ENCODE assay signal across 9 cellular contexts in the genomic region with DNA sequence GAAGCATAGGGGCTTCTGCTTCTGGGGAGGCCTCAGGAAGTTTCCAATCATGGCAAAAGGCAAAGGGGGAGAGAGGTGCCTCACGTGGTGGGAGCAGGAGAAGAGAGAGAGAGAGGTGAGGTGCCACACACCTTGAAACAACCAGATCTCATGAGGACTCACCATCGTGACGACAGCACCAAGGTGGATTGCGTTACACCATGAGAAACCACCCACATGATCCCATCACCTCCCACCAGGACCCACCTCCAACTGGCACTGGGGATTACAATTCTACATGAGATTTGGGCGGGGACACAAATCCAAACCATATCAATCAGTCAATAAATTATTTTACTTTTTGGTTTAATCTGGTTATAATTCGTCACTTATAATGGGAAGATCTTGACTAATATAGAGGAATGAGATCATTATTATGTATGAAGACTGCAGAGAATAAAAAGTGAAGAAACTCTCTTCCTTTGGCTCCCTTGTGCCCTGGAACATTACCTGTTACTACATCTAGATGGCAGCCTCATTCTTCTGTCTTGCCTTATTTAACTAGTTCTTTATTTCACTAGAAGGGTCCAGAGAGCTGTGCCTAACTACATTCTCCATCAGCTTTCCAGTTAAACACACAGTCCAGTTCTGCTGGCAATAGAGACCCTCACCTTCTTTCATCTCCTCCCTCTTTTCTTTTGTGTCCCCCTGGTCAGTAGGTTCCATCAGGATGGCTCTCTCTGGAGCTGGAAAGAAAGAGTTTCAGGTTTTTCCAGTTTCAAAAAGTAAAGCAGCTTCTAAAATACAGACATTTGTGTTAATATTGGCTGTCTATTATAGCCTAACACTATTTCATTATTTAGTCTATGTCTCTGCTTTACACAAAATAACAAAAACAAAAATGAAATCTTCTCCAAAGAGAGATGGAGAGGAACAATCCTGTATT. TPM values are rescaled to one million over a fixed set of nuclear protein-coding genes. Genes with fewer than 3 reads are reported as not detected.
DNase-seq lines count a peak whose midpoint lies in the region; ATAC-seq, FAIRE-seq and TF ChIP-seq lines count a peak whose summit lies in the region.
"Had no signal": no experiment of that assay in that cellular context is flagged by ENCODE, and none has a peak within 500 bp of the region (broad histone marks: within the 10 kb centered on the region; RNA-seq: fewer than 3 reads in every experiment).

No MANE protein-coding gene starts in this region.

- DNase-seq in cardiac muscle cell (ENCODE audit: low read depth in 1 of 2, low spot score in 1 of 2) (peak; percentile 42 to 59), Right ventricle myocardium inferior (ENCODE audit: missing footprints) (no peak), NCI-H2029 (lab: John Stamatoyannopoulos, UW) (peak; percentile 7), bronchial epithelial cell (ENCODE audit: low read depth) (peak; percentile 40), neural crest cell (ENCODE audit: low read depth, low spot score) (no peak), inferior parietal cortex (ENCODE audit: extremely low spot score) (no peak)
- no peak for DNase-seq in CD4-positive, alpha-beta memory T cell

- no peaks in the 10 kb centered on the region for H3K9me3 Mint-ChIP-seq in neural crest cell
- peaks cover 0 to under 1% (median 0%) of the 10 kb centered on the region in 8 donors for H3K9me3 Mint-ChIP-seq in CD4-positive, alpha-beta memory T cell

- H3K4me3 ChIP-seq in cardiac muscle cell (no peak overlapping the region), bronchial epithelial cell (ENCODE audit: low read depth, low read length) (no peak overlapping the region)
- no peak overlapping the region for H3K4me3 ChIP-seq in CD4-positive, alpha-beta memory T cell (ENCODE audit: low read length in 2 of 2)

- peaks cover 2% of the 10 kb centered on the region for H3K27me3 Mint-ChIP-seq in neural crest cell (ENCODE audit: low read depth)
- peaks cover 0 to 3% of the 10 kb centered on the region in 2 donors for H3K27me3 Mint-ChIP-seq in CD4-positive, alpha-beta memory T cell

- H3K27ac Mint-ChIP-seq in neural crest cell (ENCODE audit: unreplicated experiment) = no peak overlapping the region
- H3K27ac Mint-ChIP-seq in CD4-positive, alpha-beta memory T cell = no peak overlapping the region

- H3K4me1 Mint-ChIP-seq in neural crest cell = no peaks in the 10 kb centered on the region
- H3K4me1 Mint-ChIP-seq in CD4-positive, alpha-beta memory T cell = no peaks in the 10 kb centered on the region

- CTCF ChIA-PET in CD4-positive, alpha-beta memory T cell (lab: Charles Lee; ENCODE audit: partially characterized antibody) = interaction anchor here (1.1 to 1.9 kb wide), 3 partner anchors 9 to 440 kb away, joined by 4 to 6 read pairs (median 5); no protein-coding TSS in a partner anchor

- H3K36me3 Mint-ChIP-seq in neural crest cell (ENCODE audit: low read depth) = no peaks in the 10 kb centered on the region
- H3K36me3 Mint-ChIP-seq in CD4-positive, alpha-beta memory T cell = no peaks in the 10 kb centered on the region

- intact Hi-C loops in Right ventricle myocardium inferior (cut with DNase I) = loop anchor here (2.0 to 10.0 kb wide), 3 partner anchors 74 to 442 kb away; no protein-coding TSS in a partner anchor
- intact Hi-C loops in CD4-positive, alpha-beta memory T cell (cut with micrococcal nuclease) = loop anchor here (1.0 kb wide), 1 partner anchor 84 kb away; no protein-coding TSS in a partner anchor

- FAIRE-seq in bronchial epithelial cell (lab: Jason Lieb, UNC) = no peak
- FAIRE-seq: G401.6 had no signal

- H3K27me3 ChIP-seq in cardiac muscle cell (no peaks in the 10 kb centered on the region), bronchial epithelial cell (ENCODE audit: control insufficient read depth, insufficient read depth, low read length) (no peaks in the 10 kb centered on the region)
- no peaks in the 10 kb centered on the region for H3K27me3 ChIP-seq in CD4-positive, alpha-beta memory T cell (ENCODE audit: insufficient read depth, low read length)

- no peaks in the 10 kb centered on the region for H3K9me3 ChIP-seq in cardiac muscle cell (ENCODE audit: low read depth)
- no peaks in the 10 kb centered on the region for H3K9me3 ChIP-seq in CD4-positive, alpha-beta memory T cell (ENCODE audit: control insufficient read depth in 1 of 2, low read length in 2 of 2)

- ATAC-seq in Right ventricle myocardium inferior (no peak), HG03135 (IDR thresholded peaks at IDR 0.05; ENCODE audit: unreplicated experiment) (no peak)

- H3K36me3 ChIP-seq in cardiac muscle cell (no peaks in the 10 kb centered on the region), bronchial epithelial cell (ENCODE audit: control insufficient read depth, insufficient read depth, low read length) (no peaks in the 10 kb centered on the region)
- H3K36me3 ChIP-seq in CD4-positive, alpha-beta memory T cell (ENCODE audit: insufficient read depth, low read length) = no peaks in the 10 kb centered on the region

- POLR2A ChIA-PET in CD4-positive, alpha-beta memory T cell (lab: Charles Lee; ENCODE audit: partially characterized antibody) = no interaction called here

- H3K4me1 ChIP-seq in cardiac muscle cell (ENCODE audit: low read depth) = peaks cover 4% of the 10 kb centered on the region
- no peaks in the 10 kb centered on the region for H3K4me1 ChIP-seq in CD4-positive, alpha-beta memory T cell (ENCODE audit: insufficient read depth, low read length)

- H3K4me3 Mint-ChIP-seq in neural crest cell = no peak overlapping the region
- no peak overlapping the region for H3K4me3 Mint-ChIP-seq in CD4-positive, alpha-beta memory T cell

- no peak overlapping the region for H3K27ac ChIP-seq in cardiac muscle cell
- no peak overlapping the region for H3K27ac ChIP-seq in CD4-positive, alpha-beta memory T cell (ENCODE audit: low read depth, low read length)

- TF ChIP-seq CTCF in cardiac muscle cell (IDR thresholded peaks at IDR 0.05; ENCODE audit: low read depth, low read length) (peak; percentile 52), bronchial epithelial cell (IDR thresholded peaks at IDR 0.05; ENCODE audit: insufficient read depth, low read length, severe bottlenecking) (peak; percentile 60), neural crest cell (conservative IDR thresholded peaks at IDR 0.05) (peak; percentile 65)

RNA-seq across cellular contexts. Expression of a gene that starts 21.7 kb away (rescaled TPM):
- not detected in 2 replicates for total RNA-seq in cardiac muscle cell
- polyA plus RNA-seq in cardiac muscle cell = not detected in 2 replicates
- not detected for total RNA-seq in Right ventricle myocardium inferior
- total RNA-seq in bronchial epithelial cell = 13.7 and 23.4 TPM in 2 replicates
- total RNA-seq in neural crest cell = not detected in 2 replicates
- total RNA-seq in CD4-positive, alpha-beta memory T cell = not detected
- polyA plus RNA-seq in CD4-positive, alpha-beta memory T cell = not detected

RNA-seq across cellular contexts. Expression of a gene that starts 21.9 kb away (rescaled TPM):
- not detected in 2 replicates for total RNA-seq in cardiac muscle cell
- polyA plus RNA-seq in cardiac muscle cell = 0.59 TPM in 1 of 2 replicates, not detected in the other
- total RNA-seq in Right ventricle myocardium inferior = not detected
- total RNA-seq in bronchial epithelial cell = not detected in 2 replicates
- not detected in 2 replicates for total RNA-seq in neural crest cell
- not detected for total RNA-seq in CD4-positive, alpha-beta memory T cell
- polyA plus RNA-seq in CD4-positive, alpha-beta memory T cell = not detected

RNA-seq across cellular contexts. Expression of a gene that starts 44.8 kb away (rescaled TPM):
- total RNA-seq in cardiac muscle cell (not detected in 2 replicates), Right ventricle myocardium inferior (not detected), bronchial epithelial cell (not detected in 2 replicates), neural crest cell (not detected in 2 replicates)
- not detected in 2 replicates for polyA plus RNA-seq in cardiac muscle cell
- total RNA-seq in CD4-positive, alpha-beta memory T cell = not detected
- not detected for polyA plus RNA-seq in CD4-positive, alpha-beta memory T cell

RNA-seq across cellular contexts. Expression of a gene that starts 52.2 kb away (rescaled TPM):
- not detected in 2 replicates for total RNA-seq in cardiac muscle cell
- 0.29 TPM in 1 of 2 replicates, not detected in the other for polyA plus RNA-seq in cardiac muscle cell
- not detected for total RNA-seq in Right ventricle myocardium inferior
- total RNA-seq in bronchial epithelial cell = not detected in 2 replicates
- not detected in 2 replicates for total RNA-seq in neural crest cell
- not detected for total RNA-seq in CD4-positive, alpha-beta memory T cell
- not detected for polyA plus RNA-seq in CD4-positive, alpha-beta memory T cell

Comparison
In these comparisons a context has a peak if more than half of its experiments do, and no peak if none do; other contexts are left out.
1. DNase-seq: peak in cardiac muscle cell (2 of 2), NCI-H2029 (single experiment) and bronchial epithelial cell (single experiment); none in Right ventricle myocardium inferior (single experiment), neural crest cell (single experiment), inferior parietal cortex (single experiment) and CD4-positive, alpha-beta memory T cell (0 of 5).
2. RNA of a gene that starts 21.7 kb away (total RNA-seq): 13.7 to 23.4 TPM in bronchial epithelial cell; not detected in cardiac muscle cell, not detected in Right ventricle myocardium inferior (single experiment), not detected in neural crest cell and not detected in CD4-positive, alpha-beta memory T cell; every median in the first group is over 10 times any median in the second.
3. Peak in every context shown above with its lines, with median percentiles within 50 percentile points of each other: CTCF ChIP-seq.